ENCODE assay signal across 17 cellular contexts in the genomic region with DNA sequence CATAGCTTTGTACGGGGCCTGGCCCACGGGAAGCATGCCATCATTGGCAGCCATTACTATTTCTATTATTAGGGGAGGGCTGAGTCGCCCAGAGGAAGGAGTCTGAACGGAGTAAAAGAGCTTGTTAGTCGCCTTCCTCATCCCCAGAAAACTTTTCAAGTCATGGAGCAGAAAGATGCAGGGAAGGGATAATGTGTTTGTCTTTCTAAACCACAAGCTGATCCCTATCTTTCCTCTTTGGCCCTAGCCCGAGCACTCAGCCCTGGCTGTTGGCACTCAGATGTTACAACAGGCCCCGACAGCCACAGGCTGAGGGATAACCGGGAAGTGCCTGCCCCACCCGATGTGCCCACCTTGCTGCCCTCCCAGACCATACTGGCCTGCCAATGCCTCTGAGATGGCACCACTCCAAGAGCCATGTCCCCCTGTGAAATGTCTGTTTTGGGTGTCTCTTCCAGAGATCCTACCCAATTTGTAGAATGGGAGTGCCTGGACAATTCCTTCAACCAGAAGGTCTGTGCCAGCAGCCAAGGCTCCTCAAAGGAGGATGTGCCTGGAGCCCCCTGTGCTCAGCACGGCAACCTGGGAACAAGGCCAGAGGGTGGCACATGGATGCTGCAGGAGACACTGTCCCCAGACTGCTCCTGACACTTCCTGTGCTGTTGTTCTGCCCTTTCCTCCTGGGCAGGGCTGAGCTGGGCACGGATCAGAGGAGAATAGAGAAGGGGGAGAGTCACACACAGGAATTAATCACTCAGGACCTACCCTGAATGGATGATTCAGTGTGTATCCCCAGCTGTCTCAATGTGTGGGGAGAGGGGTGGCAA. TPM values are rescaled to one million over a fixed set of nuclear protein-coding genes. Genes with fewer than 3 reads are reported as not detected.
DNase-seq lines count a peak whose midpoint lies in the region; ATAC-seq, FAIRE-seq and TF ChIP-seq lines count a peak whose summit lies in the region.
"Had no signal": no experiment of that assay in that cellular context is flagged by ENCODE, and none has a peak within 500 bp of the region (broad histone marks: within the 10 kb centered on the region; RNA-seq: fewer than 3 reads in every experiment).

No MANE protein-coding gene starts in this region.

- intact Hi-C loops in CD4-positive, alpha-beta T cell (cut with DNase I, micrococcal nuclease), result no loop called here

- no peak overlapping the region for H2AFZ ChIP-seq in mesenchymal stem cell (ENCODE audit: low read depth, low read length)

- H2AK5ac ChIP-seq in mesenchymal stem cell (ENCODE audit: low read length, severe bottlenecking), result no peak overlapping the region

- no peaks in the 10 kb centered on the region for H3K9me3 ChIP-seq in mesenchymal stem cell (ENCODE audit: control insufficient read depth, low read length)
- H3K9me3 ChIP-seq in CD4-positive, alpha-beta T cell (ENCODE audit: control insufficient read depth, low read length), result no peaks in the 10 kb centered on the region

- H2BK5ac ChIP-seq in mesenchymal stem cell (ENCODE audit: low read depth, low read length, poor library complexity, severe bottlenecking), result no peak overlapping the region

- H3K14ac ChIP-seq in mesenchymal stem cell (ENCODE audit: low read length in 2 of 2), result no peak overlapping the region

- H2BK12ac ChIP-seq in mesenchymal stem cell (ENCODE audit: low read length in 2 of 2), result peak overlapping the region in 1 of 2 experiments; percentile 0

- H3K9me3 Mint-ChIP-seq in activated naive CD4-positive, alpha-beta T cell treated with anti-CD3 and anti-CD28 coated beads, Interleukin-2, amount 50 U/mL, for 72 hours, result no peaks in the 10 kb centered on the region
- no peaks in the 10 kb centered on the region for H3K9me3 Mint-ChIP-seq in CD4-positive, alpha-beta T cell
- H3K9me3 Mint-ChIP-seq: activated CD8-positive, alpha-beta T cell treated with anti-CD3 and anti-CD28 coated beads for 36 hours; activated naive CD4-positive, alpha-beta T cell treated with anti-CD3 and anti-CD28 coated beads, Interleukin-2, amount 50 U/mL, for 24 hours; naive B cell had no signal

- 64% methylated on average over 10 of the region's 11 CpGs for WGBS in mesenchymal stem cell

- no peak overlapping the region for H2BK15ac ChIP-seq in mesenchymal stem cell (ENCODE audit: low read depth, poor library complexity, severe bottlenecking)

- H3K27ac Mint-ChIP-seq in activated naive CD4-positive, alpha-beta T cell treated with anti-CD3 and anti-CD28 coated beads, Interleukin-2, amount 50 U/mL, for 72 hours, result no peak overlapping the region
- H3K27ac Mint-ChIP-seq in CD4-positive, alpha-beta T cell, result no peak overlapping the region
- H3K27ac Mint-ChIP-seq: activated CD8-positive, alpha-beta T cell treated with anti-CD3 and anti-CD28 coated beads for 36 hours; activated naive CD4-positive, alpha-beta T cell treated with anti-CD3 and anti-CD28 coated beads, Interleukin-2, amount 50 U/mL, for 24 hours; naive B cell; T-helper 17 cell had no signal

- no peak overlapping the region for H3K4ac ChIP-seq in mesenchymal stem cell (ENCODE audit: low read depth in 1 of 2, low read length in 2 of 2)

- H3K36me3 ChIP-seq in mesenchymal stem cell (ENCODE audit: control insufficient read depth in 1 of 2, insufficient read depth in 2 of 2, low read depth in 1 of 2, low read length in 2 of 2), result no peaks in the 10 kb centered on the region

- H3K36me3 Mint-ChIP-seq in activated naive CD4-positive, alpha-beta T cell treated with anti-CD3 and anti-CD28 coated beads, Interleukin-2, amount 50 U/mL, for 72 hours, result no peaks in the 10 kb centered on the region
- H3K36me3 Mint-ChIP-seq in CD4-positive, alpha-beta T cell (ENCODE audit: low read depth), result no peaks in the 10 kb centered on the region
- H3K36me3 Mint-ChIP-seq: activated naive CD4-positive, alpha-beta T cell treated with anti-CD3 and anti-CD28 coated beads, Interleukin-2, amount 50 U/mL, for 24 hours; naive B cell had no signal

- no peak overlapping the region for H3K9ac ChIP-seq in mesenchymal stem cell (ENCODE audit: low read length)
- H3K9ac ChIP-seq: KMS-11 had no signal

- DNase-seq in GM03348 (ENCODE audit: low spot score) (peak; percentile 53), RCC 7860 (ENCODE audit: low spot score) (peak; percentile 13), dermis blood vessel endothelial cell (peak; percentile 17), mesenchymal stem cell (peak; percentile 81), NCI-H2227 (lab: John Stamatoyannopoulos, UW; ENCODE audit: unreplicated experiment) (no peak)
- DNase-seq in activated naive CD4-positive, alpha-beta T cell treated with anti-CD3 and anti-CD28 coated beads, Interleukin-2, amount 50 U/mL, for 72 hours (ENCODE audit: low spot score in 2 of 2), result no peak
- no peak for DNase-seq in CD4-positive, alpha-beta T cell
- no peak for DNase-seq in stimulated activated CD4-positive, alpha-beta T cell treated with anti-CD3 and anti-CD28 coated beads, Interleukin-15, amount 100 ng/mL, for 24 hours
- DNase-seq: activated CD8-positive, alpha-beta T cell treated with anti-CD3 and anti-CD28 coated beads for 36 hours; naive B cell; NCI-H2081 treated with DMSO at 0.1 percent for 48 hours; T-helper 17 cell had no signal

- no peak for TF ChIP-seq CTCF in CD4-positive, alpha-beta T cell (IDR thresholded peaks at IDR 0.05)

- H3K4me2 ChIP-seq in mesenchymal stem cell (ENCODE audit: low read length, poor library complexity, severe bottlenecking), result no peak overlapping the region
- H3K4me2 ChIP-seq: KMS-11 had no signal

- FAIRE-seq in RCC 7860 (lab: Jason Lieb, UNC), result no peak

- H3K4me1 Mint-ChIP-seq in CD4-positive, alpha-beta T cell (ENCODE audit: low read depth), result peaks cover 9% of the 10 kb centered on the region

- no peak overlapping the region for H3K27ac ChIP-seq in mesenchymal stem cell (ENCODE audit: low read length, poor library complexity, severe bottlenecking)
- no peak overlapping the region for H3K27ac ChIP-seq in CD4-positive, alpha-beta T cell (ENCODE audit: low read depth, low read length)
- H3K27ac ChIP-seq: coronary artery, KMS-11 had no signal

- peaks cover 34% of the 10 kb centered on the region for H3K27me3 Mint-ChIP-seq in CD4-positive, alpha-beta T cell

- ATAC-seq in activated naive CD4-positive, alpha-beta T cell treated with anti-CD3 and anti-CD28 coated beads, Interleukin-2, amount 50 U/mL, for 72 hours, result no peak
- no peak for ATAC-seq in CD4-positive, alpha-beta T cell (ENCODE audit: poor library complexity)
- ATAC-seq: activated CD8-positive, alpha-beta T cell treated with anti-CD3 and anti-CD28 coated beads for 36 hours; T-helper 17 cell had no signal

- no peak overlapping the region for H4K91ac ChIP-seq in mesenchymal stem cell (ENCODE audit: low read length)

- H3K79me1 ChIP-seq in mesenchymal stem cell (replicated peaks; ENCODE audit: low read length, poor library complexity, severe bottlenecking), result no peaks in the 10 kb centered on the region

- POLR2A ChIA-PET in CD4-positive, alpha-beta T cell (lab: Charles Lee), result interaction anchor here (0.5 kb wide), 1 partner anchor 64 kb away, joined by 3 read pairs; no protein-coding TSS in a partner anchor

- no peak overlapping the region for H3K18ac ChIP-seq in mesenchymal stem cell (ENCODE audit: low read depth in 1 of 2, low read length in 2 of 2)

- no peak overlapping the region for H4K8ac ChIP-seq in mesenchymal stem cell (ENCODE audit: low read length)

- H3K27me3 ChIP-seq in mesenchymal stem cell (ENCODE audit: control insufficient read depth in 1 of 2, insufficient read depth in 1 of 2, low read length in 2 of 2), result peaks cover 0 to 72% of the 10 kb centered on the region in 2 experiments
- peaks cover 30% of the 10 kb centered on the region for H3K27me3 ChIP-seq in CD4-positive, alpha-beta T cell (ENCODE audit: control insufficient read depth, insufficient read depth, low read length)

- CTCF ChIA-PET in CD4-positive, alpha-beta T cell (lab: Charles Lee), result no interaction called here

- no peak overlapping the region for H3K4me3 ChIP-seq in mesenchymal stem cell (ENCODE audit: insufficient read depth in 1 of 2, low read depth in 1 of 2, low read length in 2 of 2)
- H3K4me3 ChIP-seq: coronary artery had no signal

- peaks cover 26% of the 10 kb centered on the region for H3K4me1 ChIP-seq in mesenchymal stem cell (ENCODE audit: control insufficient read depth, insufficient read depth, low read depth, low read length)

- no peak overlapping the region for H3K23ac ChIP-seq in mesenchymal stem cell (ENCODE audit: low read length in 2 of 2)

- no peak overlapping the region for H2BK120ac ChIP-seq in mesenchymal stem cell (ENCODE audit: low read depth, low read length)

- no peak overlapping the region for H3K4me3 Mint-ChIP-seq in CD4-positive, alpha-beta T cell
- H3K4me3 Mint-ChIP-seq: activated CD8-positive, alpha-beta T cell treated with anti-CD3 and anti-CD28 coated beads for 36 hours; activated naive CD4-positive, alpha-beta T cell treated with anti-CD3 and anti-CD28 coated beads, Interleukin-2, amount 50 U/mL, for 24 hours; T-helper 17 cell had no signal

RNA-seq across cellular contexts. Expression of a gene that starts 10.8 kb away (rescaled TPM):
- not detected in 2 replicates for total RNA-seq in dermis blood vessel endothelial cell
- 0.18 TPM for polyA plus RNA-seq in mesenchymal stem cell (2013, experiment 1 of 2)
- 0.10 TPM for polyA plus RNA-seq in mesenchymal stem cell (2013, experiment 2 of 2)
- total RNA-seq in activated naive CD4-positive, alpha-beta T cell treated with anti-CD3 and anti-CD28 coated beads, Interleukin-2, amount 50 U/mL, for 72 hours, result under 1 TPM; 0.29 to 0.30 TPM
- under 1 TPM; 0.34 to 0.36 TPM for total RNA-seq in CD4-positive, alpha-beta T cell
- total RNA-seq: T-helper 17 cell had no signal
- polyA plus RNA-seq: BJ had no signal

RNA-seq across cellular contexts. Expression of a gene that starts 33.2 kb away (rescaled TPM):
- not detected in 2 replicates for total RNA-seq in dermis blood vessel endothelial cell
- not detected for polyA plus RNA-seq in mesenchymal stem cell (2013, experiment 1 of 2)
- polyA plus RNA-seq in mesenchymal stem cell (2013, experiment 2 of 2), result not detected
- total RNA-seq in activated naive CD4-positive, alpha-beta T cell treated with anti-CD3 and anti-CD28 coated beads, Interleukin-2, amount 50 U/mL, for 72 hours, result not detected
- total RNA-seq in CD4-positive, alpha-beta T cell, result not detected
- total RNA-seq: activated CD8-positive, alpha-beta T cell treated with anti-CD3 and anti-CD28 coated beads for 36 hours; subcutaneous adipose tissue had no signal
- polyA plus RNA-seq: BJ had no signal

RNA-seq across cellular contexts. Expression of a gene that starts 58.0 kb away (rescaled TPM):
- under 0.01 and 0.05 TPM in 2 replicates for total RNA-seq in dermis blood vessel endothelial cell
- 14.0 TPM for polyA plus RNA-seq in mesenchymal stem cell (2013, experiment 1 of 2)
- 13.9 TPM for polyA plus RNA-seq in mesenchymal stem cell (2013, experiment 2 of 2)
- total RNA-seq in activated naive CD4-positive, alpha-beta T cell treated with anti-CD3 and anti-CD28 coated beads, Interleukin-2, amount 50 U/mL, for 72 hours, result 10 to 100 TPM; 63.5 to 91.5 TPM
- 100 to 1,000 TPM; 206 to 222 TPM for total RNA-seq in CD4-positive, alpha-beta T cell

Comparison
In these comparisons a context has a peak if more than half of its experiments do, and no peak if none do; other contexts are left out.
1. DNase-seq: peak in GM03348 (single experiment), RCC 7860 (single experiment), dermis blood vessel endothelial cell (single experiment) and mesenchymal stem cell (single experiment); none in NCI-H2227 (single experiment), activated naive CD4-positive, alpha-beta T cell treated with anti-CD3 and anti-CD28 coated beads, Interleukin-2, amount 50 U/mL, for 72 hours (0 of 2), CD4-positive, alpha-beta T cell (0 of 10) and stimulated activated CD4-positive, alpha-beta T cell treated with anti-CD3 and anti-CD28 coated beads, Interleukin-15, amount 100 ng/mL, for 24 hours (single experiment).
2. RNA of a gene that starts 58.0 kb away (total RNA-seq): 206 to 222 TPM in CD4-positive, alpha-beta T cell and 63.5 to 91.5 TPM in activated naive CD4-positive, alpha-beta T cell treated with anti-CD3 and anti-CD28 coated beads, Interleukin-2, amount 50 U/mL, for 72 hours; under 0.01 to 0.05 TPM in dermis blood vessel endothelial cell; every median in the first group is over 10 times any median in the second.